28 cellular contexts compared by ENCODE assay signal in the genomic region with DNA sequence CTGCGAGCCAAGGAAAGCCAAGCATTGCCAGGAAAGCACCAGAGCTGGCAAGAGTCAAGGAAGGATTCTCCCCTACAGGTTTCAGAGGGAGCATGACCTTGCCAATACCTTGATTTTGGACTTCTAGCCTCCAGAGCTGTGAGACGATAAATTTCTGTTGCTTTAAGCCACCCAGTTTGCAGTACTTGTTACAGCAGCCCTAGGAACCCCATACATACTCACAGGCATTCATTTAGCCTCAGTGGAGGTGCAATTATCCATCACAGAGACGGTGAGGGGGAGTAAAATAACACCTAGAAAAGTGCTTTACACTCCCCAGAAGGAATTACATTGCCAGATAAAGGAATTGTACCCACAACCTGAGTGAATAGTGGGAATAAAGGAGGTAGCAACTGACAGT.
"Had no signal": no experiment of that assay in that cellular context is flagged by ENCODE, and none has a peak within 500 bp of the region (broad histone marks: within the 10 kb centered on the region; RNA-seq: fewer than 3 reads in every experiment).

No MANE protein-coding gene starts in this region.

- DNase-seq: natural killer cell; occipital lobe; ovary; posterior cingulate gyrus; psoas muscle; right cardiac atrium; spleen; stimulated activated CD4-positive, alpha-beta T cell treated with anti-CD3 and anti-CD28 coated beads, Interleukin-12 subunit alpha, Interleukin-12 subunit beta, amount 100 ng/mL, for 4 hours; stimulated activated CD4-positive, alpha-beta T cell treated with anti-CD3 and anti-CD28 coated beads, Interleukin-1b, Interleukin-23, amount 100 ng/mL, for 48 hours; stimulated activated CD4-positive, alpha-beta T cell treated with anti-CD3 and anti-CD28 coated beads, Interleukin-4, amount 100 ng/mL, for 1 hour; stimulated activated CD4-positive, alpha-beta T cell treated with anti-CD3 and anti-CD28 coated beads, Interleukin-4, amount 100 ng/mL, for 4 hours; stimulated activated CD8-positive, alpha-beta memory T cell treated with anti-CD3 and anti-CD28 coated beads, Interleukin-4, amount 100 ng/mL, for 48 hours; stimulated activated naive CD4-positive, alpha-beta T cell; stimulated activated naive CD8-positive, alpha-beta T cell treated with anti-CD3 and anti-CD28 coated beads, Interleukin-15, amount 100 ng/mL, for 72 hours; stimulated activated naive CD8-positive, alpha-beta T cell treated with anti-CD3 and anti-CD28 coated beads, Interleukin-15, Interleukin-2, amounts not matched to agents 100 U/mL and 50 U/mL, for 24 hours; substantia nigra; testis; tibial artery; transverse colon; upper lobe of right lung; uterus had no signal

- H3K4me3 ChIP-seq: neural progenitor cell, ovary, psoas muscle, skin epidermis, smooth muscle cell, spleen, suprapubic skin, testis, tibial artery, transverse colon, upper lobe of right lung, uterus had no signal

- H3K9me3 ChIP-seq: ovary, psoas muscle, spleen, suprapubic skin, testis, tibial artery, transverse colon, upper lobe of right lung, uterus had no signal

- H3K27ac ChIP-seq: neural progenitor cell, ovary, parathyroid adenoma, psoas muscle, skin epidermis, spleen, suprapubic skin, testis, tibial artery, transverse colon, upper lobe of right lung, uterus had no signal

- H3K79me2 ChIP-seq: parathyroid adenoma had no signal

- H3K4me2 ChIP-seq: neural progenitor cell, smooth muscle cell had no signal

- H3K36me3 ChIP-seq: neural progenitor cell, ovary, spleen, suprapubic skin, tibial artery, transverse colon, upper lobe of right lung, uterus had no signal

- H2AFZ ChIP-seq: neural progenitor cell, parathyroid adenoma had no signal

- H3K27me3 ChIP-seq: ovary, spleen, suprapubic skin, testis, tibial artery, transverse colon, upper lobe of right lung, uterus had no signal

- H3K9ac ChIP-seq: neural progenitor cell, parathyroid adenoma had no signal

- H3K4me1 ChIP-seq: suprapubic skin, testis, tibial artery, transverse colon, upper lobe of right lung, uterus had no signal

- ATAC-seq: natural killer cell; psoas muscle; right cardiac atrium; sciatic nerve; stimulated activated memory B cell treated with anti-CD40 and anti-IgM and Interleukin-4, amounts not matched to agents 10 μg/mL and 1 μg/mL and 100 μg/mL, for 72 hours; stimulated activated naive CD8-positive, alpha-beta T cell treated with anti-CD3 and anti-CD28 coated beads, Interleukin-15, amount 100 ng/mL, for 72 hours; stimulated activated naive CD8-positive, alpha-beta T cell treated with anti-CD3 and anti-CD28 coated beads, Interleukin-15, Interleukin-2, amounts not matched to agents 100 U/mL and 50 U/mL, for 24 hours; upper lobe of right lung had no signal
